In the genomic region with DNA sequence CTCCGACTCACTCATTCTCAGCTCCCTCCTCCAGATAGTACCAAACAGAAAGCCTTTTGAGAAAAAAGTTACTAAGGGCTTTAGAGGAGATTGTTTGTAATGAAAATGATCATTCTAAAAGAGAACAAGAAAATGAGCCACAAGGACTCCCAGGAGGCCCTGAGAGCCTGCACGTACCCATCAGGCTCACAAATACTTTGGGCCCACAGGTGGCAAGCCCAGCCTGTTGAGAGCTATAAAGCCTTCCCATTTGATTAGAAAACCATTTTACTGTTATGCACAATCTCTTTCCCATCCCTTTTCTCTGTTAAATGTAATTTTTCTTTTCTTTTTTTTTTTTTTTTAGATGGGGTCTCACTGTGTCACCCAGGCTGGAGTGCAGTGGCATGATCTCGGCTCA, we compare ENCODE assay signal across 16 cellular contexts.
"Had no signal": no experiment of that assay in that cellular context is flagged by ENCODE, and none has a peak within 500 bp of the region (broad histone marks: within the 10 kb centered on the region; RNA-seq: fewer than 3 reads in every experiment).

No MANE protein-coding gene starts in this region.

- H3K9me3 ChIP-seq: colonic mucosa, heart left ventricle, thoracic aorta, transverse colon had no signal

- H3K4me3 Mint-ChIP-seq: endodermal cell; naive thymus-derived CD4-positive, alpha-beta T cell; stimulated activated naive B cell treated with anti-CD40 and anti-IgM and Interleukin-4, amounts not matched to agents 10 μg/mL and 1 μg/mL and 100 μg/mL, for 72 hours; stimulated activated naive CD8-positive, alpha-beta T cell treated with anti-CD3 and anti-CD28 coated beads, Interleukin-15, amount 100 ng/mL, for 72 hours had no signal

- H3K36me3 Mint-ChIP-seq: naive thymus-derived CD4-positive, alpha-beta T cell had no signal

- H3K27me3 ChIP-seq: colonic mucosa, heart left ventricle, transverse colon had no signal

- H3K36me3 ChIP-seq: colonic mucosa, heart left ventricle, thoracic aorta, transverse colon had no signal

- H3K9me3 Mint-ChIP-seq: endodermal cell; stimulated activated naive CD8-positive, alpha-beta T cell treated with anti-CD3 and anti-CD28 coated beads, Interleukin-15, amount 100 ng/mL, for 72 hours had no signal

- H3K27ac ChIP-seq: colonic mucosa, thoracic aorta had no signal

- H3K4me3 ChIP-seq: colonic mucosa, heart left ventricle, skin epidermis, thoracic aorta, transverse colon had no signal

- H3K27ac Mint-ChIP-seq: endodermal cell; naive thymus-derived CD4-positive, alpha-beta T cell; stimulated activated naive B cell treated with anti-CD40 and anti-IgM and Interleukin-4, amounts not matched to agents 10 μg/mL and 1 μg/mL and 100 μg/mL, for 72 hours; stimulated activated naive CD8-positive, alpha-beta T cell treated with anti-CD3 and anti-CD28 coated beads, Interleukin-15, amount 100 ng/mL, for 72 hours had no signal

- DNase-seq: colonic mucosa; effector CD4-positive, alpha-beta T cell; endodermal cell; foreskin melanocyte; heart left ventricle; hippocampal formation; left colon; mesendoderm; naive thymus-derived CD4-positive, alpha-beta T cell; stimulated activated CD4-positive, alpha-beta T cell treated with anti-CD3 and anti-CD28 coated beads, Interleukin-2, amount 100 ng/mL, for 24 hours; stimulated activated CD4-positive, alpha-beta T cell treated with anti-CD3 and anti-CD28 coated beads, Interleukin-4, amount 100 ng/mL, for 4 hours; stimulated activated naive B cell treated with anti-CD40 and anti-IgM and Interleukin-4, amounts not matched to agents 10 μg/mL and 1 μg/mL and 100 μg/mL, for 72 hours; stimulated activated naive CD8-positive, alpha-beta T cell treated with anti-CD3 and anti-CD28 coated beads, Interleukin-15, amount 100 ng/mL, for 72 hours; transverse colon had no signal
